Comparison of ENCODE assay signal across 1 cellular context in genomic region chr16:31192856-31193642, GRCh38.
TF ChIP-seq lines count a peak whose summit lies in the region.

No MANE protein-coding gene starts in this region.

TF ChIP-seq in HepG2, 621 proteins besides CTCF, POLR2A, EP300 and RAD21:
- TF ChIP-seq FOXP1 (IDR thresholded peaks at IDR 0.05), result no peak
- TF ChIP-seq FOXP1 (CRISPR knock-in tag; IDR thresholded peaks at IDR 0.05), result no peak
- TF ChIP-seq ZNF816 (CRISPR knock-in tag; IDR thresholded peaks at IDR 0.05; ENCODE audit: borderline replicate concordance), result no peak
- TF ChIP-seq NR2C2 (CRISPR knock-in tag; IDR thresholded peaks at IDR 0.05; ENCODE audit: borderline replicate concordance), result no peak
- no peak for TF ChIP-seq ZNF749 (CRISPR knock-in tag; IDR thresholded peaks at IDR 0.05; ENCODE audit: borderline replicate concordance)
- TF ChIP-seq REPIN1 (CRISPR knock-in tag; IDR thresholded peaks at IDR 0.05; ENCODE audit: borderline replicate concordance, low read depth), result no peak
- TF ChIP-seq PCBP1 (IDR thresholded peaks at IDR 0.05; ENCODE audit: borderline replicate concordance, low read depth, low read length), result no peak
- TF ChIP-seq DBP (CRISPR knock-in tag; IDR thresholded peaks at IDR 0.05; ENCODE audit: not compliant biosample characterization), result no peak
- TF ChIP-seq SRF (IDR thresholded peaks at IDR 0.05; ENCODE audit: low read depth, low read length), result 0 out of 2 replicates have a peak, but pooled peaks have one; percentile 10
- no peak for TF ChIP-seq MNT (IDR thresholded peaks at IDR 0.05)
- TF ChIP-seq ZNF275 (CRISPR knock-in tag; IDR thresholded peaks at IDR 0.05; ENCODE audit: borderline replicate concordance), result no peak
- TF ChIP-seq TIGD3 (CRISPR knock-in tag; IDR thresholded peaks at IDR 0.05; ENCODE audit: borderline replicate concordance), result no peak
- no peak for TF ChIP-seq RORA (CRISPR knock-in tag; IDR thresholded peaks at IDR 0.05)
- no peak for TF ChIP-seq SSRP1 (CRISPR knock-in tag; IDR thresholded peaks at IDR 0.05)
- no peak for TF ChIP-seq KMT2B (CRISPR knock-in tag; IDR thresholded peaks at IDR 0.05)
- no peak for TF ChIP-seq ZNF788 (CRISPR knock-in tag; IDR thresholded peaks at IDR 0.05; ENCODE audit: borderline replicate concordance)
- no peak for TF ChIP-seq CHD4 (IDR thresholded peaks at IDR 0.05; ENCODE audit: borderline replicate concordance, low read length)
- no peak for TF ChIP-seq ZNF460 (CRISPR knock-in tag; IDR thresholded peaks at IDR 0.05; ENCODE audit: borderline replicate concordance)
- no peak for TF ChIP-seq ZNF510 (CRISPR knock-in tag; IDR thresholded peaks at IDR 0.05; ENCODE audit: low read depth)
- peak; percentile 41; the same call in 1 of the 2 replicates for TF ChIP-seq POLR2AphosphoS5 (IDR thresholded peaks at IDR 0.05; ENCODE audit: low read depth, low read length)
- TF ChIP-seq POLR2G (IDR thresholded peaks at IDR 0.05; ENCODE audit: low read depth, low read length), result 0 out of 2 replicates have a peak, but pooled peaks have one; percentile 22
- TF ChIP-seq ZNF329 (CRISPR knock-in tag; IDR thresholded peaks at IDR 0.05; ENCODE audit: low read depth), result no peak
- no peak for TF ChIP-seq PPARG (CRISPR knock-in tag; conservative IDR thresholded peaks at IDR 0.05)
- TF ChIP-seq ZSCAN29 (CRISPR knock-in tag; conservative IDR thresholded peaks at IDR 0.05), result no peak
- peak; percentile 93 for TF ChIP-seq POLR2AphosphoS2 (IDR thresholded peaks at IDR 0.05; ENCODE audit: low read depth, low read length)
- no peak for TF ChIP-seq RARA (CRISPR knock-in tag; IDR thresholded peaks at IDR 0.05)
- TF ChIP-seq XBP1 (CRISPR knock-in tag; IDR thresholded peaks at IDR 0.05), result no peak
- peak; percentile 95 for TF ChIP-seq RBM22 (optimal IDR thresholded peaks at IDR 0.05; ENCODE audit: low read length)
- no peak for TF ChIP-seq ZNF556 (CRISPR knock-in tag; IDR thresholded peaks at IDR 0.05; ENCODE audit: borderline replicate concordance)
- no peak for TF ChIP-seq PATZ1 (CRISPR knock-in tag; IDR thresholded peaks at IDR 0.05)
- TF ChIP-seq KLF9 (CRISPR knock-in tag; IDR thresholded peaks at IDR 0.05; ENCODE audit: low read depth), result no peak
- TF ChIP-seq ATM (IDR thresholded peaks at IDR 0.05; ENCODE audit: borderline replicate concordance), result no peak
- TF ChIP-seq ZNF691 (CRISPR knock-in tag; IDR thresholded peaks at IDR 0.05; ENCODE audit: borderline replicate concordance, low read depth), result no peak
- peak; percentile 36; the same call in 1 of the 2 replicates for TF ChIP-seq RBFOX2 (IDR thresholded peaks at IDR 0.05; ENCODE audit: low read depth, low read length)
- TF ChIP-seq NCOA5 (CRISPR knock-in tag; IDR thresholded peaks at IDR 0.05), result no peak
- peak; percentile 30; the same call in 1 of the 2 replicates for TF ChIP-seq PAF1 (CRISPR knock-in tag; IDR thresholded peaks at IDR 0.05)
- TF ChIP-seq BRD4 (CRISPR knock-in tag; IDR thresholded peaks at IDR 0.05), result no peak
- TF ChIP-seq NR2F2 (IDR thresholded peaks at IDR 0.05; ENCODE audit: borderline replicate concordance, low read depth), result no peak
